Comparison of ENCODE assay signal across 13 cellular contexts in the genomic region with DNA sequence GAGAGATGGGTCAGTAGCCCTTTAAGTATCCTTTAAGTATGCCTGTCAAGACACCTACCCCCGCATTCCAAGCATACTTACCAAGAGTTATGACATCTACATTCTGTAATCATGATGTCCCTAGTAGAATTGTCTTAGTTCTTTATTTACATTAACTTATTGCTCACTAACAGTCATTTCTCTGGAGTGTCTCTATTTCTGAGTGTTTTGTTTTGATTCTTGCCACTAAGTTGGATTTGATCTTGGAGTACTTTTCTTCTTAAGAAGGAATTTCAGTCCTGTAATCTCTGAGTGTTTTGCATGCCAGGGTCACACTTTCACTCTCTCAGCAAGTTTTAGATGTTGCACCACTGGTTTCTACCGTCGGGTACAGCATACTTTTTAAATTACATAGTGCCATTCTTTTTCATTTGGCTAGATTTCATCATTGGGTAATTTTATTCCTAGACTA.
DNase-seq lines count a peak whose midpoint lies in the region; ATAC-seq, FAIRE-seq and TF ChIP-seq lines count a peak whose summit lies in the region.
"Had no signal": no experiment of that assay in that cellular context is flagged by ENCODE, and none has a peak within 500 bp of the region (broad histone marks: within the 10 kb centered on the region; RNA-seq: fewer than 3 reads in every experiment).

No MANE protein-coding gene starts in this region.

- H3K4me1 ChIP-seq in cardiac muscle cell (ENCODE audit: low read depth) = peaks cover 18% of the 10 kb centered on the region
- no peaks in the 10 kb centered on the region for H3K4me1 ChIP-seq in right cardiac atrium (ENCODE audit: control insufficient read depth, insufficient read depth, low read length)
- peaks cover 5% of the 10 kb centered on the region for H3K4me1 ChIP-seq in keratinocyte (ENCODE audit: control insufficient read depth, extremely low read depth, insufficient read depth, low read length)
- H3K4me1 ChIP-seq: uterus had no signal

- ATAC-seq in right cardiac atrium (no peak), Right ventricle myocardium superior (ENCODE audit: poor library complexity) (no peak)

- dilution Hi-C loops in keratinocyte (cut with MboI; ENCODE audit: extremely low pct_ligation_motif_present, low sequenced_read_pairs) = no loop called here

- H3K27ac ChIP-seq in cardiac muscle cell (peak overlapping the region; percentile 49), right cardiac atrium (ENCODE audit: low read length) (no peak overlapping the region), keratinocyte (ENCODE audit: control insufficient read depth, insufficient read depth, low read length) (no peak overlapping the region)

- intact Hi-C loops in right cardiac atrium (cut with DNase I) = no loop called here
- intact Hi-C loops in Right ventricle myocardium superior (cut with DNase I) = no loop called here

- H2AFZ ChIP-seq in keratinocyte (ENCODE audit: control insufficient read depth, low read length) = peak overlapping the region; percentile 34

- FAIRE-seq in keratinocyte (lab: Jason Lieb, UNC) = peak; percentile 67
- no peak for FAIRE-seq in urothelium cell line (lab: Jason Lieb, UNC)

- WGBS in right cardiac atrium = 39% methylated on average over 3 of the region's 3 CpGs

- H3K9me1 ChIP-seq in keratinocyte (ENCODE audit: control insufficient read depth, extremely low read depth, insufficient read depth, low read length) = no peaks in the 10 kb centered on the region

- H3K79me2 ChIP-seq in keratinocyte (ENCODE audit: control insufficient read depth, insufficient read depth, low read length) = no peaks in the 10 kb centered on the region

- H4K20me1 ChIP-seq in keratinocyte (ENCODE audit: control insufficient read depth, extremely low read depth, insufficient read depth, low read length) = no peaks in the 10 kb centered on the region

- no peak overlapping the region for H3K4me3 ChIP-seq in cardiac muscle cell
- no peak overlapping the region for H3K4me3 ChIP-seq in right cardiac atrium (ENCODE audit: low read length)
- peak overlapping the region in 1 of 3 experiments; percentile 34 for H3K4me3 ChIP-seq in keratinocyte (ENCODE audit: control insufficient read depth in 2 of 3, extremely low read depth in 1 of 3, insufficient read depth in 2 of 3, low read depth in 1 of 3, low read length in 3 of 3)
- H3K4me3 ChIP-seq: uterus had no signal

- H3K36me3 ChIP-seq in cardiac muscle cell (no peaks in the 10 kb centered on the region), keratinocyte (ENCODE audit: control insufficient read depth in 2 of 2, extremely low read depth in 1 of 2, insufficient read depth in 2 of 2, low read length in 2 of 2) (no peaks in the 10 kb centered on the region)
- H3K36me3 ChIP-seq: uterus had no signal

- H3K27me3 ChIP-seq in cardiac muscle cell (no peaks in the 10 kb centered on the region), right cardiac atrium (ENCODE audit: control insufficient read depth, insufficient read depth) (no peaks in the 10 kb centered on the region), keratinocyte (ENCODE audit: control insufficient read depth, extremely low read depth, insufficient read depth, low read length) (no peaks in the 10 kb centered on the region)
- H3K27me3 ChIP-seq: uterus had no signal

- peak overlapping the region; percentile 75 for H3K4me2 ChIP-seq in keratinocyte (ENCODE audit: control insufficient read depth, extremely low read depth, insufficient read depth, low read depth, low read length)

- H3K9ac ChIP-seq in keratinocyte (ENCODE audit: control insufficient read depth, extremely low read depth, insufficient read depth, low read length) = no peak overlapping the region

- peak; percentile 50 to 84 for DNase-seq in cardiac muscle cell (ENCODE audit: low read depth in 1 of 2, low spot score in 1 of 2)
- DNase-seq in right cardiac atrium = no peak
- peak; percentile 81 for DNase-seq in astrocyte of the hippocampus (ENCODE audit: low read depth, low spot score)
- no peak for DNase-seq in keratinocyte (ENCODE audit: low read depth, low spot score)
- peak; percentile 72 for DNase-seq in urothelium cell line (ENCODE audit: low spot score)
- no peak for DNase-seq in NCI-H2029 (lab: John Stamatoyannopoulos, UW)
- no peak for DNase-seq in SHP77 treated with DMSO at 0.1 percent for 48 hours (lab: John Stamatoyannopoulos, UW)
- no peak for DNase-seq in Right ventricle myocardium superior
- DNase-seq: activated CD4-positive, alpha-beta T cell treated with anti-CD3 and anti-CD28 coated beads, Interleukin-2, amount 50 U/mL, for 1 hour; activated naive CD8-positive, alpha-beta T cell treated with anti-CD3 and anti-CD28 coated beads, Interleukin-2, amount 10 ng/mL, durations not matched to agents 7 days and 5 days; AML-193; stimulated activated CD4-positive, alpha-beta T cell treated with anti-CD3 and anti-CD28 coated beads, Interleukin-4, amount 100 ng/mL, for 24 hours; uterus had no signal

- H3K9me3 ChIP-seq in cardiac muscle cell (ENCODE audit: low read depth) = no peaks in the 10 kb centered on the region
- no peaks in the 10 kb centered on the region for H3K9me3 ChIP-seq in right cardiac atrium (ENCODE audit: control insufficient read depth, low read length)
- H3K9me3 ChIP-seq in keratinocyte (ENCODE audit: control insufficient read depth, low read depth, low read length) = no peaks in the 10 kb centered on the region
- H3K9me3 ChIP-seq: uterus had no signal

- no peak for TF ChIP-seq CTCF in cardiac muscle cell (IDR thresholded peaks at IDR 0.05; ENCODE audit: low read depth, low read length)
- no peak for TF ChIP-seq CTCF in keratinocyte (optimal IDR thresholded peaks at IDR 0.05 in 1 of 3, IDR thresholded peaks at IDR 0.05 in 1 of 3, conservative IDR thresholded peaks at IDR 0.05 in 1 of 3; ENCODE audit: extremely low read depth in 1 of 3, insufficient read depth in 2 of 3, low read length in 3 of 3)

Comparison
In these comparisons a context has a peak if more than half of its experiments do, and no peak if none do; other contexts are left out.
1. DNase-seq: peak in cardiac muscle cell (2 of 2), astrocyte of the hippocampus (single experiment) and urothelium cell line (single experiment); none in right cardiac atrium (0 of 3), keratinocyte (single experiment), NCI-H2029 (single experiment), SHP77 treated with DMSO at 0.1 percent for 48 hours (single experiment) and Right ventricle myocardium superior (single experiment).